2 cellular contexts compared by ENCODE assay signal in genomic region chr2:181616715-181617114, GRCh38.
TF ChIP-seq lines count a peak whose summit lies in the region.

No MANE protein-coding gene starts in this region.

TF ChIP-seq in HepG2, 621 proteins besides CTCF, POLR2A, EP300 and RAD21:
- TF ChIP-seq MAFK (conservative IDR thresholded peaks at IDR 0.05 in 1 of 2, IDR thresholded peaks at IDR 0.05 in 1 of 2; ENCODE audit: low read length in 2 of 2) (peak; percentile 70 to 87), KDM5B (CRISPR knock-in tag; IDR thresholded peaks at IDR 0.05; ENCODE audit: borderline replicate concordance) (no peak), MAFF (IDR thresholded peaks at IDR 0.05; ENCODE audit: low read depth, low read length) (peak; percentile 70; the same call in 1 of the 2 replicates)

TF ChIP-seq in K562, 482 proteins besides CTCF, POLR2A, EP300 and RAD21:
- no peak for TF ChIP-seq CLOCK (CRISPR knock-in tag; IDR thresholded peaks at IDR 0.05; ENCODE audit: borderline replicate concordance)
- TF ChIP-seq ZNF316 (IDR thresholded peaks at IDR 0.05): peak; percentile 64
- TF ChIP-seq MAFG (tag; conservative IDR thresholded peaks at IDR 0.05): peak; percentile 43
- TF ChIP-seq DPF2 (IDR thresholded peaks at IDR 0.05): no peak
- TF ChIP-seq SIX5 (IDR thresholded peaks at IDR 0.05; ENCODE audit: borderline replicate concordance in 1 of 2, insufficient read depth in 1 of 2, low read depth in 1 of 2, low read length in 2 of 2): no peak
